ENCODE assay signal across 1 cellular context in genomic region chr7:107754642-107755041, GRCh38.
TF ChIP-seq lines count a peak whose summit lies in the region.

No MANE protein-coding gene starts in this region.

TF ChIP-seq in K562, 482 proteins besides CTCF, POLR2A, EP300 and RAD21:
- TF ChIP-seq ZNF3 (CRISPR knock-in tag; IDR thresholded peaks at IDR 0.05) (no peak), SNAPC5 (CRISPR knock-in tag; IDR thresholded peaks at IDR 0.05) (no peak), BRF1 (IDR thresholded peaks at IDR 0.05; ENCODE audit: borderline replicate concordance, extremely low read depth, insufficient read length) (no peak), ZNF512 (tag; IDR thresholded peaks at IDR 0.05) (0 out of 2 replicates have a peak, but pooled peaks have one; percentile 10), KLF1 (tag; IDR thresholded peaks at IDR 0.05) (0 out of 2 replicates have a peak, but pooled peaks have one; percentile 21), ATF4 (CRISPR knock-in tag; IDR thresholded peaks at IDR 0.05) (no peak), ZNF121 (CRISPR knock-in tag; conservative IDR thresholded peaks at IDR 0.05) (0 out of 2 replicates have a peak, but pooled peaks have one; percentile 59)
